ENCODE assay signal across 1 cellular context in genomic region chr6:148990427-148990826, GRCh38.
TF ChIP-seq lines count a peak whose summit lies in the region.

No MANE protein-coding gene starts in this region.

TF ChIP-seq in GM23338, 12 proteins besides CTCF, POLR2A, EP300 and RAD21 (continued from another document):
- no peak for TF ChIP-seq ZNF462 (CRISPR knock-in tag; IDR thresholded peaks at IDR 0.05)
- TF ChIP-seq, protein P1, sequence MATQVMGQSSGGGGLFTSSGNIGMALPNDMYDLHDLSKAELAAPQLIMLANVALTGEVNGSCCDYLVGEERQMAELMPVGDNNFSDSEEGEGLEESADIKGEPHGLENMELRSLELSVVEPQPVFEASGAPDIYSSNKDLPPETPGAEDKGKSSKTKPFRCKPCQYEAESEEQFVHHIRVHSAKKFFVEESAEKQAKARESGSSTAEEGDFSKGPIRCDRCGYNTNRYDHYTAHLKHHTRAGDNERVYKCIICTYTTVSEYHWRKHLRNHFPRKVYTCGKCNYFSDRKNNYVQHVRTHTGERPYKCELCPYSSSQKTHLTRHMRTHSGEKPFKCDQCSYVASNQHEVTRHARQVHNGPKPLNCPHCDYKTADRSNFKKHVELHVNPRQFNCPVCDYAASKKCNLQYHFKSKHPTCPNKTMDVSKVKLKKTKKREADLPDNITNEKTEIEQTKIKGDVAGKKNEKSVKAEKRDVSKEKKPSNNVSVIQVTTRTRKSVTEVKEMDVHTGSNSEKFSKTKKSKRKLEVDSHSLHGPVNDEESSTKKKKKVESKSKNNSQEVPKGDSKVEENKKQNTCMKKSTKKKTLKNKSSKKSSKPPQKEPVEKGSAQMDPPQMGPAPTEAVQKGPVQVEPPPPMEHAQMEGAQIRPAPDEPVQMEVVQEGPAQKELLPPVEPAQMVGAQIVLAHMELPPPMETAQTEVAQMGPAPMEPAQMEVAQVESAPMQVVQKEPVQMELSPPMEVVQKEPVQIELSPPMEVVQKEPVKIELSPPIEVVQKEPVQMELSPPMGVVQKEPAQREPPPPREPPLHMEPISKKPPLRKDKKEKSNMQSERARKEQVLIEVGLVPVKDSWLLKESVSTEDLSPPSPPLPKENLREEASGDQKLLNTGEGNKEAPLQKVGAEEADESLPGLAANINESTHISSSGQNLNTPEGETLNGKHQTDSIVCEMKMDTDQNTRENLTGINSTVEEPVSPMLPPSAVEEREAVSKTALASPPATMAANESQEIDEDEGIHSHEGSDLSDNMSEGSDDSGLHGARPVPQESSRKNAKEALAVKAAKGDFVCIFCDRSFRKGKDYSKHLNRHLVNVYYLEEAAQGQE (IDR thresholded peaks at IDR 0.05; ENCODE audit: unreplicated experiment), result no peak
